Comparison of ENCODE assay signal across 27 cellular contexts in genomic region chr5:115428248-115428647, GRCh38.
"Had no signal": no experiment of that assay in that cellular context is flagged by ENCODE, and none has a peak within 500 bp of the region (broad histone marks: within the 10 kb centered on the region; RNA-seq: fewer than 3 reads in every experiment).

No MANE protein-coding gene starts in this region.

- H3K36me3 ChIP-seq: breast epithelium, SJSA1 had no signal

- DNase-seq: activated CD4-positive, alpha-beta T cell treated with anti-CD3 and anti-CD28 coated beads for 48 hours; activated CD4-positive, alpha-beta T cell treated with anti-CD3 and anti-CD28 coated beads, Interleukin-2, amount 50 U/mL, for 48 hours; activated CD4-positive, CD25-positive, alpha-beta regulatory T cell treated with anti-CD3 and anti-CD28 coated beads, Interleukin-2, amount 50 U/mL, for 72 hours; activated CD8-positive, alpha-beta memory T cell treated with anti-CD3 and anti-CD28 coated beads, Interleukin-2, amount 10 ng/mL, durations not matched to agents 7 days and 5 days; activated effector memory CD4-positive, alpha-beta T cell treated with Interleukin-2 at 50 U/mL for 16 hours; activated naive CD4-positive, alpha-beta T cell; activated T-cell treated with anti-CD3 and anti-CD28 coated beads, Interleukin-2, amount 50 U/mL, for 24 hours; aorta; MM.1S; NCI-H1105; NCI-H1436 treated with DMSO at 0.1 percent for 48 hours; NCI-H187; NCI-H2081; NCI-H446; NCI-H524; NCI-H748 treated with DMSO at 0.1 percent for 48 hours; OCI-M1; SHP77; SW 1271 had no signal

- H3K4me3 Mint-ChIP-seq: activated CD8-positive, alpha-beta memory T cell treated with anti-CD3 and anti-CD28 coated beads, Interleukin-2, amount 10 ng/mL, durations not matched to agents 7 days and 5 days; activated naive CD4-positive, alpha-beta T cell treated with anti-CD3 and anti-CD28 coated beads, Interleukin-2, amount 50 U/mL, for 24 hours; activated T-cell treated with anti-CD3 and anti-CD28 coated beads, Interleukin-2, amount 50 U/mL, for 24 hours; activated T-helper 1 cell treated with anti-CD3 and anti-CD28 coated beads, Interleukin-12 subunit alpha, Interleukin-12 subunit beta, Interleukin-2, Interleukin-4 antibody, amounts not matched to agents 30 ng/mL and 10 ng/mL and 1 ng/mL, durations not matched to agents 14 hours and 24 hours and 36 hours; T-helper 2 cell treated with Interferon-gamma antibody and Interleukin-4, amounts not matched to agents 5 μg/mL and 100 μg/mL, for 36 hours; WTC11 had no signal

- H3K4me1 ChIP-seq: breast epithelium had no signal

- H3K4me1 Mint-ChIP-seq: activated CD8-positive, alpha-beta memory T cell treated with anti-CD3 and anti-CD28 coated beads, Interleukin-2, amount 10 ng/mL, durations not matched to agents 7 days and 5 days; activated naive CD4-positive, alpha-beta T cell treated with anti-CD3 and anti-CD28 coated beads, Interleukin-2, amount 50 U/mL, for 24 hours had no signal

- H3K27ac Mint-ChIP-seq: activated CD8-positive, alpha-beta memory T cell treated with anti-CD3 and anti-CD28 coated beads, Interleukin-2, amount 10 ng/mL, durations not matched to agents 7 days and 5 days; activated naive CD4-positive, alpha-beta T cell treated with anti-CD3 and anti-CD28 coated beads, Interleukin-2, amount 50 U/mL, for 24 hours; activated T-cell treated with anti-CD3 and anti-CD28 coated beads, Interleukin-2, amount 50 U/mL, for 24 hours; activated T-helper 1 cell treated with anti-CD3 and anti-CD28 coated beads, Interleukin-12 subunit alpha, Interleukin-12 subunit beta, Interleukin-2, Interleukin-4 antibody, amounts not matched to agents 30 ng/mL and 10 ng/mL and 1 ng/mL, durations not matched to agents 14 hours and 24 hours and 36 hours; T-helper 2 cell treated with Interferon-gamma antibody and Interleukin-4, amounts not matched to agents 5 μg/mL and 100 μg/mL, for 36 hours; WTC11 had no signal

- H3K9me3 Mint-ChIP-seq: activated naive CD4-positive, alpha-beta T cell treated with anti-CD3 and anti-CD28 coated beads, Interleukin-2, amount 50 U/mL, for 24 hours; activated T-cell treated with anti-CD3 and anti-CD28 coated beads, Interleukin-2, amount 50 U/mL, for 24 hours; activated T-helper 1 cell treated with anti-CD3 and anti-CD28 coated beads, Interleukin-12 subunit alpha, Interleukin-12 subunit beta, Interleukin-2, Interleukin-4 antibody, amounts not matched to agents 30 ng/mL and 10 ng/mL and 1 ng/mL, durations not matched to agents 14 hours and 24 hours and 36 hours; T-helper 2 cell treated with Interferon-gamma antibody and Interleukin-4, amounts not matched to agents 5 μg/mL and 100 μg/mL, for 36 hours; WTC11 had no signal

- H3K4me3 ChIP-seq: breast epithelium, coronary artery, SJSA1 had no signal

- ATAC-seq: activated CD8-positive, alpha-beta memory T cell treated with anti-CD3 and anti-CD28 coated beads, Interleukin-2, amount 10 ng/mL, durations not matched to agents 7 days and 5 days; SK-N-SH treated with all-trans-retinoic acid at 6 μM for 48 hours; WTC11 had no signal

- H3K27ac ChIP-seq: breast epithelium, SJSA1 had no signal

- H3K27me3 ChIP-seq: breast epithelium, SJSA1 had no signal

- H3K9me3 ChIP-seq: breast epithelium, SJSA1 had no signal

- H3K36me3 Mint-ChIP-seq: activated CD8-positive, alpha-beta memory T cell treated with anti-CD3 and anti-CD28 coated beads, Interleukin-2, amount 10 ng/mL, durations not matched to agents 7 days and 5 days; activated naive CD4-positive, alpha-beta T cell treated with anti-CD3 and anti-CD28 coated beads, Interleukin-2, amount 50 U/mL, for 24 hours; WTC11 had no signal
